In the genomic region with DNA sequence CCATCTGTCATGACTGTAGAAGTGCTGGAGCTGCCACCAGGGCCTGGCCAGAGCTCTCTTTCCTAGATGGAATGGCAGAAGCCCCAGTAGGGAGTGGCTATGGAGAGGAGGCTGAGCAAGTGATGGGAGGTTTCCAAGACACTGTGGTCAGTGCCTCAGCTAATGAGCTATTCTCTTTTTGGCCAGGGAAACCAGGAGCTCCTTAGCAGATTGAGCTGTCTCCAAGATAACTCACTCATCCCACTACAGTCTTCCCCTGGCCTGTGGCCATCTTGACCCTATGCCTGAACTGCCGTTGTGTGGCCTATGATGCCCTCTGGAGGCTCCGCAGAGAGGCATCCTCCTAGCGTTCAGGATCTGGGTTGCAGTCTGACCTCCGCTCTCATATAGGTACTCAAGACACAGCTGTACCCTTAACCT, we compare ENCODE assay signal across 9 cellular contexts.
DNase-seq lines count a peak whose midpoint lies in the region; ATAC-seq and TF ChIP-seq lines count a peak whose summit lies in the region.
"Had no signal": no experiment of that assay in that cellular context is flagged by ENCODE, and none has a peak within 500 bp of the region (broad histone marks: within the 10 kb centered on the region; RNA-seq: fewer than 3 reads in every experiment).

No MANE protein-coding gene starts in this region.

- peaks cover 21% of the 10 kb centered on the region for H3K36me3 ChIP-seq in H7 (replicated peaks; ENCODE audit: control insufficient read depth, insufficient read depth, low read length)
- H3K36me3 ChIP-seq in spleen: peaks cover 0 to 100% (median 29%) of the 10 kb centered on the region in 6 donors

- TF ChIP-seq CTCF in spleen (IDR thresholded peaks at IDR 0.05 in 8 of 11, conservative IDR thresholded peaks at IDR 0.05 in 3 of 11): peak in 7 of 11 experiments; percentile 7 to 47 (median 35)

- peak; percentile 86 for DNase-seq in H7
- peak; percentile 2 for DNase-seq in RKO (ENCODE audit: low spot score)
- DNase-seq in head of caudate nucleus: peak in 40 of 42 donors; percentile 8 to 85 (median 52)
- no peak for DNase-seq in spleen
- DNase-seq in H4 (ENCODE audit: low spot score): no peak
- no peak for DNase-seq in NCI-H345 (lab: John Stamatoyannopoulos, UW)
- DNase-seq in activated T-cell treated with anti-CD3 and anti-CD28 coated beads, Interleukin-2, amount 50 U/mL, for 4 hours: no peak
- DNase-seq: activated T-cell treated with anti-CD3 and anti-CD28 coated beads, Interleukin-2, amount 50 U/mL, for 24 hours had no signal

- H3K4me3 ChIP-seq in H7 (ENCODE audit: insufficient read depth, low read depth, low read length) (no peak overlapping the region), spleen (no peak overlapping the region)

- ATAC-seq in GM19328 (IDR thresholded peaks at IDR 0.05; ENCODE audit: unreplicated experiment): no peak
- ATAC-seq in activated T-cell treated with anti-CD3 and anti-CD28 coated beads, Interleukin-2, amount 50 U/mL, for 4 hours: no peak

- H3K4me1 ChIP-seq in spleen: peaks cover 0 to 25% (median 11%) of the 10 kb centered on the region in 6 donors

- no peak for TF ChIP-seq POLR2A in spleen (IDR thresholded peaks at IDR 0.05)

- WGBS in spleen, 5 donors: 56 to 78% (median 69%) methylated on average over 4 of the region's 4 CpGs

- no peaks in the 10 kb centered on the region for H3K27me3 ChIP-seq in H7 (ENCODE audit: control insufficient read depth, insufficient read depth, low read length)
- H3K27me3 ChIP-seq in spleen (replicated peaks in 1 of 7): no peaks in the 10 kb centered on the region

- H3K9me3 Mint-ChIP-seq in activated T-cell treated with anti-CD3 and anti-CD28 coated beads, Interleukin-2, amount 50 U/mL, for 4 hours: no peaks in the 10 kb centered on the region
- H3K9me3 Mint-ChIP-seq: activated T-cell treated with anti-CD3 and anti-CD28 coated beads, Interleukin-2, amount 50 U/mL, for 24 hours had no signal

- peaks cover 23% of the 10 kb centered on the region for H3K36me3 Mint-ChIP-seq in activated T-cell treated with anti-CD3 and anti-CD28 coated beads, Interleukin-2, amount 50 U/mL, for 4 hours (ENCODE audit: insufficient read depth)

- intact Hi-C loops in head of caudate nucleus (cut with DNase I): loop anchor here (10.0 kb wide), 1 partner anchor 80 kb away; a partner anchor contains a TSS
- intact Hi-C loops in spleen (cut with DNase I; ENCODE audit: low total_unique reads): no loop called here

- H3K4me3 Mint-ChIP-seq in activated T-cell treated with anti-CD3 and anti-CD28 coated beads, Interleukin-2, amount 50 U/mL, for 4 hours: no peak overlapping the region
- H3K4me3 Mint-ChIP-seq: activated T-cell treated with anti-CD3 and anti-CD28 coated beads, Interleukin-2, amount 50 U/mL, for 24 hours had no signal

- H3K27me3 Mint-ChIP-seq in activated T-cell treated with anti-CD3 and anti-CD28 coated beads, Interleukin-2, amount 50 U/mL, for 4 hours (ENCODE audit: low read depth): no peaks in the 10 kb centered on the region
- H3K27me3 Mint-ChIP-seq: activated T-cell treated with anti-CD3 and anti-CD28 coated beads, Interleukin-2, amount 50 U/mL, for 24 hours had no signal

- H3K4me1 Mint-ChIP-seq in activated T-cell treated with anti-CD3 and anti-CD28 coated beads, Interleukin-2, amount 50 U/mL, for 4 hours (ENCODE audit: low read depth): no peaks in the 10 kb centered on the region

- no peaks in the 10 kb centered on the region for H3K9me3 ChIP-seq in spleen

- peak overlapping the region in 3 of 8 donors; percentile 8 to 28 (median 12) for H3K27ac ChIP-seq in spleen

Comparison
In these comparisons a context has a peak if more than half of its experiments do, and no peak if none do; other contexts are left out.
1. DNase-seq: peak in H7 (single experiment), RKO (single experiment) and head of caudate nucleus (40 of 42); none in spleen (single experiment), H4 (single experiment), NCI-H345 (single experiment) and activated T-cell treated with anti-CD3 and anti-CD28 coated beads, Interleukin-2, amount 50 U/mL, for 4 hours (single experiment).